Comparison of ENCODE assay signal across 9 cellular contexts in genomic region chr5:181248277-181248676, GRCh38. TPM values are rescaled to one million over a fixed set of nuclear protein-coding genes. Genes with fewer than 3 reads are reported as not detected.
DNase-seq lines count a peak whose midpoint lies in the region; ATAC-seq, FAIRE-seq and TF ChIP-seq lines count a peak whose summit lies in the region.
"Had no signal": no experiment of that assay in that cellular context is flagged by ENCODE, and none has a peak within 500 bp of the region (broad histone marks: within the 10 kb centered on the region; RNA-seq: fewer than 3 reads in every experiment).

No MANE protein-coding gene starts in this region.

- peaks cover 16% of the 10 kb centered on the region for H3K4me1 ChIP-seq in astrocyte (ENCODE audit: insufficient read depth, low read length)
- peaks cover 0 to 33% (median 8%) of the 10 kb centered on the region in 4 donors for H3K4me1 ChIP-seq in right lobe of liver
- H3K4me1 ChIP-seq in thyroid gland, result peaks cover 54 to 71% of the 10 kb centered on the region in 2 donors

- H2AFZ ChIP-seq in astrocyte (ENCODE audit: low read depth, low read length), result no peak overlapping the region

- no peaks in the 10 kb centered on the region for H3K27me3 Mint-ChIP-seq in activated CD8-positive, alpha-beta memory T cell treated with anti-CD3 and anti-CD28 coated beads, Interleukin-2, amount 10 ng/mL, durations not matched to agents 7 days and 5 days
- H3K27me3 Mint-ChIP-seq in astrocyte (ENCODE audit: low read depth, unreplicated experiment), result no peaks in the 10 kb centered on the region

- H3K27ac Mint-ChIP-seq in activated CD8-positive, alpha-beta memory T cell treated with anti-CD3 and anti-CD28 coated beads, Interleukin-2, amount 10 ng/mL, durations not matched to agents 7 days and 5 days, result peak overlapping the region; percentile 98
- peak overlapping the region; percentile 88 for H3K27ac Mint-ChIP-seq in astrocyte (ENCODE audit: unreplicated experiment)

- peaks cover 89% of the 10 kb centered on the region for H3K79me2 ChIP-seq in astrocyte (ENCODE audit: insufficient read depth, low read length)

- no peak for FAIRE-seq in astrocyte (lab: Jason Lieb, UNC)

- peak overlapping the region; percentile 97 for H3K4me2 ChIP-seq in astrocyte (ENCODE audit: low read length)

- DNase-seq in activated CD8-positive, alpha-beta memory T cell treated with anti-CD3 and anti-CD28 coated beads, Interleukin-2, amount 10 ng/mL, durations not matched to agents 7 days and 5 days, result no peak
- no peak for DNase-seq in activated CD8-positive, alpha-beta memory T cell treated with anti-CD3 and anti-CD28 coated beads for 24 hours
- DNase-seq in astrocyte (ENCODE audit: low read depth) (no peak), right lobe of liver (no peak), thyroid gland (no peak), lower leg skin (ENCODE audit: low spot score in 2 of 2) (no peak), glomerular visceral epithelial cell (ENCODE audit: extremely low spot score) (no peak)
- DNase-seq: activated CD4-positive, alpha-beta T cell treated with anti-CD3 and anti-CD28 coated beads for 1 hour had no signal

- peak overlapping the region; percentile 94 for H3K4me3 Mint-ChIP-seq in activated CD8-positive, alpha-beta memory T cell treated with anti-CD3 and anti-CD28 coated beads, Interleukin-2, amount 10 ng/mL, durations not matched to agents 7 days and 5 days
- H3K4me3 Mint-ChIP-seq in astrocyte (ENCODE audit: unreplicated experiment), result peak overlapping the region; percentile 91

- peaks cover 63% of the 10 kb centered on the region for H3K4me1 Mint-ChIP-seq in activated CD8-positive, alpha-beta memory T cell treated with anti-CD3 and anti-CD28 coated beads, Interleukin-2, amount 10 ng/mL, durations not matched to agents 7 days and 5 days
- H3K4me1 Mint-ChIP-seq in astrocyte (ENCODE audit: low read depth, unreplicated experiment), result peaks cover 31% of the 10 kb centered on the region

- peak overlapping the region; percentile 71 for H3K4me3 ChIP-seq in astrocyte (ENCODE audit: insufficient read depth, low read depth, low read length)
- H3K4me3 ChIP-seq in right lobe of liver, result peak overlapping the region in 2 of 3 donors; percentile 23 to 93
- peak overlapping the region in 2 of 3 donors; percentile 3 to 79 for H3K4me3 ChIP-seq in thyroid gland (replicated peaks in 1 of 3)
- no peak overlapping the region for H3K4me3 ChIP-seq in lower leg skin (ENCODE audit: low read depth, poor library complexity, severe bottlenecking)

- WGBS in right lobe of liver (ENCODE audit: insufficient coverage, low coverage, low lambda C conversion rate, missing lambda C conversion rate), result 93% methylated on average over 3 of the region's 4 CpGs
- 63 to 73% methylated on average over 4 of the region's 4 CpGs for WGBS in thyroid gland, 2 donors
- 74 to 81% methylated on average over 4 of the region's 4 CpGs for WGBS in lower leg skin, 2 donors

- H4K20me1 ChIP-seq in astrocyte (ENCODE audit: insufficient read depth, low read length), result peaks cover 57% of the 10 kb centered on the region

- H3K36me3 Mint-ChIP-seq in activated CD8-positive, alpha-beta memory T cell treated with anti-CD3 and anti-CD28 coated beads, Interleukin-2, amount 10 ng/mL, durations not matched to agents 7 days and 5 days, result peaks cover 28% of the 10 kb centered on the region
- peaks cover 12% of the 10 kb centered on the region for H3K36me3 Mint-ChIP-seq in astrocyte (ENCODE audit: low read depth, unreplicated experiment)

- H3K27ac ChIP-seq in astrocyte (ENCODE audit: low read depth, low read length) (peak overlapping the region; percentile 28), right lobe of liver (no peak overlapping the region), thyroid gland (peak overlapping the region; percentile 26 to 95 (median 64))

- H3K36me3 ChIP-seq in astrocyte (ENCODE audit: insufficient read depth, low read length), result peaks cover 9% of the 10 kb centered on the region
- no peaks in the 10 kb centered on the region for H3K36me3 ChIP-seq in right lobe of liver
- no peaks in the 10 kb centered on the region for H3K36me3 ChIP-seq in thyroid gland

- no peak for TF ChIP-seq POLR2A in right lobe of liver (IDR thresholded peaks at IDR 0.05)
- peak in 1 of 2 donors; percentile 12 for TF ChIP-seq POLR2A in thyroid gland (IDR thresholded peaks at IDR 0.05)
- TF ChIP-seq POLR2A in lower leg skin (IDR thresholded peaks at IDR 0.05), result no peak

- intact Hi-C loops in right lobe of liver (cut with DNase I), result no loop called here
- intact Hi-C loops in thyroid gland (cut with DNase I), result no loop called here
- intact Hi-C loops in lower leg skin (cut with DNase I; ENCODE audit: low total_unique reads), result no loop called here

- H3K9me3 ChIP-seq in astrocyte (ENCODE audit: insufficient read depth, low read depth, low read length), result no peaks in the 10 kb centered on the region
- H3K9me3 ChIP-seq in right lobe of liver, result no peaks in the 10 kb centered on the region
- H3K9me3 ChIP-seq in thyroid gland, result no peaks in the 10 kb centered on the region

- TF ChIP-seq CTCF in astrocyte (IDR thresholded peaks at IDR 0.05; ENCODE audit: insufficient read depth, low read depth, low read length) (no peak), right lobe of liver (IDR thresholded peaks at IDR 0.05) (no peak), thyroid gland (IDR thresholded peaks at IDR 0.05) (no peak), lower leg skin (IDR thresholded peaks at IDR 0.05) (no peak)

- no peaks in the 10 kb centered on the region for H3K9me3 Mint-ChIP-seq in activated CD8-positive, alpha-beta memory T cell treated with anti-CD3 and anti-CD28 coated beads, Interleukin-2, amount 10 ng/mL, durations not matched to agents 7 days and 5 days (ENCODE audit: low read depth)
- no peaks in the 10 kb centered on the region for H3K9me3 Mint-ChIP-seq in astrocyte (ENCODE audit: unreplicated experiment)

- H3K27me3 ChIP-seq in astrocyte (ENCODE audit: insufficient read depth, low read length), result no peaks in the 10 kb centered on the region
- H3K27me3 ChIP-seq in right lobe of liver, result no peaks in the 10 kb centered on the region
- H3K27me3 ChIP-seq in thyroid gland, result no peaks in the 10 kb centered on the region

- peak overlapping the region; percentile 99 for H3K9ac ChIP-seq in astrocyte (ENCODE audit: low read length)

- no peak for ATAC-seq in activated CD8-positive, alpha-beta memory T cell treated with anti-CD3 and anti-CD28 coated beads, Interleukin-2, amount 10 ng/mL, durations not matched to agents 7 days and 5 days
- no peak for ATAC-seq in right lobe of liver
- no peak for ATAC-seq in HG02759 (IDR thresholded peaks at IDR 0.05; ENCODE audit: unreplicated experiment)

- CTCF ChIA-PET in activated CD8-positive, alpha-beta memory T cell treated with anti-CD3 and anti-CD28 coated beads, Interleukin-2, amount 10 ng/mL, durations not matched to agents 7 days and 5 days (lab: Charles Lee), result interaction anchor here (0.8 to 8.5 kb wide), 4 partner anchors 12 to 64 kb away, joined by 3 to 49 read pairs (median 4); partner anchors contain the start of gene TRIM52

RNA-seq across cellular contexts. Expression of gene RACK1, which starts 4.6 kb away (rescaled TPM):
- 1,000 to 10,000 TPM; 1,565 to 1,861 TPM for total RNA-seq in activated CD8-positive, alpha-beta memory T cell treated with anti-CD3 and anti-CD28 coated beads, Interleukin-2, amount 10 ng/mL, durations not matched to agents 7 days and 5 days
- total RNA-seq in astrocyte (1,553 and 1,656 TPM in 2 replicates), right lobe of liver (1,000 to 10,000 TPM in 2 of 6 experiments, 100 to 1,000 TPM in 4; 470 to 1,156 (median 552) TPM), thyroid gland (1,000 to 10,000 TPM; 2,254 to 3,332 (median 2,569) TPM), lower leg skin (1,000 to 10,000 TPM; 3,064 to 4,085 (median 3,503) TPM)

RNA-seq across cellular contexts. Expression of gene TRIM52, which starts 12.7 kb away (rescaled TPM):
- 10 to 100 TPM; 20.0 to 26.2 TPM for total RNA-seq in activated CD8-positive, alpha-beta memory T cell treated with anti-CD3 and anti-CD28 coated beads, Interleukin-2, amount 10 ng/mL, durations not matched to agents 7 days and 5 days
- total RNA-seq in astrocyte, result 6.5 and 7.3 TPM in 2 replicates
- total RNA-seq in right lobe of liver, result 1 to 10 TPM; 2.8 to 6.5 (median 4.6) TPM
- total RNA-seq in thyroid gland, result 10 to 100 TPM; 14.8 to 30.8 (median 23.8) TPM
- 10 to 100 TPM in 2 of 4 donors, 1 to 10 TPM in 2; 5.2 to 13.2 (median 9.3) TPM for total RNA-seq in lower leg skin

RNA-seq across cellular contexts. Expression of gene TRIM41, which starts 25.2 kb away (rescaled TPM):
- 10 to 100 TPM; 40.7 to 44.9 TPM for total RNA-seq in activated CD8-positive, alpha-beta memory T cell treated with anti-CD3 and anti-CD28 coated beads, Interleukin-2, amount 10 ng/mL, durations not matched to agents 7 days and 5 days
- total RNA-seq in astrocyte (20.9 and 21.8 TPM in 2 replicates), right lobe of liver (10 to 100 TPM in 4 of 6 experiments, 1 to 10 TPM in 2; 7.3 to 20.6 (median 15.9) TPM), thyroid gland (10 to 100 TPM; 18.8 to 31.1 (median 22.8) TPM), lower leg skin (10 to 100 TPM; 14.7 to 19.8 (median 18.0) TPM)

RNA-seq across cellular contexts. Expression of gene TRIM7, which starts 43.3 kb away (rescaled TPM):
- 1 to 10 TPM; 1.6 to 1.7 TPM for total RNA-seq in activated CD8-positive, alpha-beta memory T cell treated with anti-CD3 and anti-CD28 coated beads, Interleukin-2, amount 10 ng/mL, durations not matched to agents 7 days and 5 days
- total RNA-seq in astrocyte (0.22 and 0.27 TPM in 2 replicates), right lobe of liver (1 to 10 TPM in 1 of 6 experiments, under 1 TPM in 4, not detected in 1; 0.07 to 1.4 (median 0.26) TPM), thyroid gland (10 to 100 TPM; 12.3 to 14.2 (median 13.0) TPM), lower leg skin (100 to 1,000 TPM in 2 of 4 donors, 10 to 100 TPM in 2; 77.2 to 144 (median 89.8) TPM)

Comparison
In these comparisons a context has a peak if more than half of its experiments do, and no peak if none do; other contexts are left out.
1. H3K27ac ChIP-seq: peak in astrocyte (single experiment) and thyroid gland (3 of 3); none in right lobe of liver (0 of 3).